ENCODE assay signal across 22 cellular contexts in genomic region chr3:10936686-10937085, GRCh38. TPM values are rescaled to one million over a fixed set of nuclear protein-coding genes. Genes with fewer than 3 reads are reported as not detected.
"Had no signal": no experiment of that assay in that cellular context is flagged by ENCODE, and none has a peak within 500 bp of the region (broad histone marks: within the 10 kb centered on the region; RNA-seq: fewer than 3 reads in every experiment).

No MANE protein-coding gene starts in this region.

- H3K9ac ChIP-seq: parathyroid adenoma had no signal

- H3K4me1 ChIP-seq: parathyroid adenoma, sigmoid colon had no signal

- DNase-seq: activated CD4-positive, alpha-beta T cell treated with anti-CD3 and anti-CD28 coated beads for 36 hours; activated CD4-positive, alpha-beta T cell treated with anti-CD3 and anti-CD28 coated beads, Interleukin-2, amount 50 U/mL, for 4 hours; activated CD8-positive, alpha-beta memory T cell treated with anti-CD3 and anti-CD28 coated beads, Interleukin-2, amount 50 U/mL, for 48 hours; activated naive CD4-positive, alpha-beta T cell treated with anti-CD3 and anti-CD28 coated beads, Interleukin-2, amount 10 ng/mL, durations not matched to agents 7 days and 5 days; activated T-cell treated with anti-CD3 and anti-CD28 coated beads, Interleukin-2, amount 50 U/mL, for 48 hours; amygdala; foreskin fibroblast; immature natural killer cell; nephron progenitor cell; nucleus accumbens; stimulated activated CD4-positive, alpha-beta T cell treated with anti-CD3 and anti-CD28 coated beads, Interleukin-4, amount 100 ng/mL, for 1 hour; stimulated activated naive CD4-positive, alpha-beta T cell treated with Interleukin-2 at 50 U/mL for 16 hours; T-helper 9 cell had no signal

- H3K36me3 ChIP-seq: sigmoid colon, thoracic aorta had no signal

- H3K9me3 ChIP-seq: sigmoid colon, thoracic aorta had no signal

- H3K4me3 ChIP-seq: hepatocyte, sigmoid colon, thoracic aorta had no signal

- H3K27ac ChIP-seq: epithelial cell of prostate, hepatocyte, parathyroid adenoma, sigmoid colon, thoracic aorta had no signal

- H3K27me3 ChIP-seq: hepatocyte, sigmoid colon had no signal

- H2AFZ ChIP-seq: hepatocyte, parathyroid adenoma had no signal

- H3K4me2 ChIP-seq: hepatocyte had no signal

RNA-seq across cellular contexts. Expression of gene SLC6A1, which starts 55.9 kb away (rescaled TPM):
- total RNA-seq: activated CD4-positive, alpha-beta T cell treated with anti-CD3 and anti-CD28 coated beads for 36 hours; activated CD8-positive, alpha-beta memory T cell treated with anti-CD3 and anti-CD28 coated beads for 36 hours; fibroblast of lung; glomerular endothelial cell; T-helper 1 cell treated with Interleukin-12 subunit alpha and Interleukin-12 subunit beta and Interleukin-4 antibody, amounts not matched to agents 30 ng/mL and 1 ng/mL, for 36 hours had no signal
- polyA plus RNA-seq: fibroblast of lung, immature natural killer cell had no signal
